ENCODE assay signal across 15 cellular contexts in genomic region chr6:88662653-88663174, GRCh38.
A peak's percentile ranks its signal among the peaks of the same experiment; 100 is the strongest.
DNase-seq lines count a peak whose midpoint lies in the region; ATAC-seq lines count a peak whose summit lies in the region.
"Had no signal": no experiment of that assay in that cellular context is flagged by ENCODE, and none has a peak within 500 bp of the region (broad histone marks: within the 10 kb centered on the region; RNA-seq: fewer than 3 reads in every experiment).

No MANE protein-coding gene starts in this region.

- ATAC-seq in GM21619 (IDR thresholded peaks at IDR 0.05; ENCODE audit: unreplicated experiment) (peak; percentile 49), HG03342 (IDR thresholded peaks at IDR 0.05; ENCODE audit: unreplicated experiment) (peak; percentile 40)
- ATAC-seq in stimulated activated memory B cell treated with anti-CD40 and anti-IgM and Interleukin-4, amounts not matched to agents 10 μg/mL and 1 μg/mL and 100 μg/mL, for 72 hours: peak; percentile 54
- ATAC-seq: SK-N-SH treated with all-trans-retinoic acid at 6 μM for 48 hours, WTC11 had no signal

- peaks cover 8% of the 10 kb centered on the region for H3K4me1 Mint-ChIP-seq in activated T-cell treated with anti-CD3 and anti-CD28 coated beads, Interleukin-2, amount 50 U/mL, for 24 hours (ENCODE audit: low read depth)
- H3K4me1 Mint-ChIP-seq in stimulated activated memory B cell treated with anti-CD40 and anti-IgM and Interleukin-4, amounts not matched to agents 10 μg/mL and 1 μg/mL and 100 μg/mL, for 72 hours: peaks cover 28% of the 10 kb centered on the region
- H3K4me1 Mint-ChIP-seq: WTC11 had no signal

- no peak for DNase-seq in activated T-cell treated with anti-CD3 and anti-CD28 coated beads, Interleukin-2, amount 50 U/mL, for 24 hours
- no peak for DNase-seq in activated T-cell treated with anti-CD3 and anti-CD28 coated beads, Interleukin-2, amount 50 U/mL, for 1 hour
- DNase-seq in DMS53 treated with DMSO at 0.1 percent for 48 hours (lab: John Stamatoyannopoulos, UW; ENCODE audit: unreplicated experiment) (no peak), HUDEP-2 (lab: John Stamatoyannopoulos, UW; ENCODE audit: unreplicated experiment in 76 of 76) (no peak), cerebellar nuclear complex (lab: John Stamatoyannopoulos, UW) (no peak)
- DNase-seq: activated T-cell treated with anti-CD3 and anti-CD28 coated beads, Interleukin-2, amount 50 U/mL, for 4 hours; Caco-2; midbrain; NCI-H1694 treated with DMSO at 0.1 percent for 48 hours had no signal

- H3K36me3 Mint-ChIP-seq in activated T-cell treated with anti-CD3 and anti-CD28 coated beads, Interleukin-2, amount 50 U/mL, for 24 hours (ENCODE audit: low read depth): peaks cover 98% of the 10 kb centered on the region
- H3K36me3 Mint-ChIP-seq in stimulated activated memory B cell treated with anti-CD40 and anti-IgM and Interleukin-4, amounts not matched to agents 10 μg/mL and 1 μg/mL and 100 μg/mL, for 72 hours: peaks cover 88% of the 10 kb centered on the region

- no peaks in the 10 kb centered on the region for H3K27me3 Mint-ChIP-seq in activated T-cell treated with anti-CD3 and anti-CD28 coated beads, Interleukin-2, amount 50 U/mL, for 24 hours
- H3K27me3 Mint-ChIP-seq in stimulated activated memory B cell treated with anti-CD40 and anti-IgM and Interleukin-4, amounts not matched to agents 10 μg/mL and 1 μg/mL and 100 μg/mL, for 72 hours: no peaks in the 10 kb centered on the region
- H3K27me3 Mint-ChIP-seq: dendritic cell treated with granulocyte-macrophage colony-stimulating factor and Interleukin-4, amounts not matched to agents 40 ng/mL and 50 ng/mL, for 4 days had no signal

- H3K4me3 Mint-ChIP-seq in activated T-cell treated with anti-CD3 and anti-CD28 coated beads, Interleukin-2, amount 50 U/mL, for 24 hours: no peak overlapping the region
- H3K4me3 Mint-ChIP-seq in stimulated activated memory B cell treated with anti-CD40 and anti-IgM and Interleukin-4, amounts not matched to agents 10 μg/mL and 1 μg/mL and 100 μg/mL, for 72 hours: no peak overlapping the region
- H3K4me3 Mint-ChIP-seq: activated T-cell treated with anti-CD3 and anti-CD28 coated beads, Interleukin-2, amount 50 U/mL, for 4 hours; dendritic cell treated with granulocyte-macrophage colony-stimulating factor and Interleukin-4, amounts not matched to agents 40 ng/mL and 50 ng/mL, for 4 days; WTC11 had no signal

- H3K27ac Mint-ChIP-seq in activated T-cell treated with anti-CD3 and anti-CD28 coated beads, Interleukin-2, amount 50 U/mL, for 24 hours: peak overlapping the region; percentile 58
- H3K27ac Mint-ChIP-seq in stimulated activated memory B cell treated with anti-CD40 and anti-IgM and Interleukin-4, amounts not matched to agents 10 μg/mL and 1 μg/mL and 100 μg/mL, for 72 hours: peak overlapping the region; percentile 9
- H3K27ac Mint-ChIP-seq: dendritic cell treated with granulocyte-macrophage colony-stimulating factor and Interleukin-4, amounts not matched to agents 40 ng/mL and 50 ng/mL, for 4 days; WTC11 had no signal

- peaks cover 35% of the 10 kb centered on the region for H3K9me3 Mint-ChIP-seq in activated T-cell treated with anti-CD3 and anti-CD28 coated beads, Interleukin-2, amount 50 U/mL, for 24 hours
- peaks cover 31% of the 10 kb centered on the region for H3K9me3 Mint-ChIP-seq in stimulated activated memory B cell treated with anti-CD40 and anti-IgM and Interleukin-4, amounts not matched to agents 10 μg/mL and 1 μg/mL and 100 μg/mL, for 72 hours
